10 cellular contexts compared by ENCODE assay signal in the genomic region with DNA sequence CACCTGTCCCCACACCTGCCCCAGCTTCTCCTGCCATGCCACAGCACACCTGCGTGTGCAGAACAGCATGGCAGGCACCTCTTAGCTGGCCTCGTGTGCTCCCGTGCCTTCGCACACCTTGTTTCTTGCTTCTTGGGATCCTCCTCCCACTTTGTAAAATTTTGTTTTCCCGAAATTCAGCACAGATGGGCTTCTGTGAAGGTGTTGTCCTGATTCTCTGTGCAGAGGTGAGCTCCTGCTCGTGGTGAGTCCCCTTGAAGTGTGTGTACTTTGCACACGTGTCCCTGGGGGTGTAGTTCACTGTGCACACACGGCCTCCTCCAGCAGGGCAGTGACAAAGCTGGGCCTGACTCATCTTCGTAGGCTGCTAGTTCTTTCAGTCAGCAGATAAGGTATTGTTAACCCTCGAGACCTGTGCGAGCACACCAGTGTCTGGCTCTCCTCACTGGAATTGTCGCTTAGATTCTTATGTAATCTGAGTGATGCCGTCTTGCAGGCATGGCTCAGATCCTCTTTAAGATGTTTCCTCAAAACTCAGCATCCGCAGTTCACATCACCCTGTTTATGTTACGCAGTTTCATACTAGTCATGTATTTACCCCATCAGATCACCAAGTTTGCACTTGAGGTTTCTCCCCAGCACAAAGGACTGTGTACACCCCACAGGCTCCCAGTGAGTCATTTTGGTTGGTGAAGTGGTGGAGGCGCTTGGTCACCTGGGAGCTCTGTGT.
DNase-seq lines count a peak whose midpoint lies in the region; ATAC-seq and TF ChIP-seq lines count a peak whose summit lies in the region.
"Had no signal": no experiment of that assay in that cellular context is flagged by ENCODE, and none has a peak within 500 bp of the region (broad histone marks: within the 10 kb centered on the region; RNA-seq: fewer than 3 reads in every experiment).

No MANE protein-coding gene starts in this region.

- intact Hi-C loops in left colon (cut with DNase I, micrococcal nuclease), result no loop called here

- peaks cover 34 to 88% (median 52%) of the 10 kb centered on the region in 4 donors for H3K4me1 Mint-ChIP-seq in CD4-positive, CD25-positive, alpha-beta regulatory T cell
- peaks cover 62% of the 10 kb centered on the region for H3K4me1 Mint-ChIP-seq in GM23338
- H3K4me1 Mint-ChIP-seq in WTC11, result peaks cover 48% of the 10 kb centered on the region

- H3K9me3 ChIP-seq in CD4-positive, CD25-positive, alpha-beta regulatory T cell (ENCODE audit: control insufficient read depth in 2 of 2, low read length in 2 of 2), result no peaks in the 10 kb centered on the region

- H3K27ac ChIP-seq in CD4-positive, CD25-positive, alpha-beta regulatory T cell (ENCODE audit: insufficient read depth, low read length, poor library complexity, severe bottlenecking), result no peak overlapping the region
- H3K27ac ChIP-seq in GM23338 (ENCODE audit: low read depth), result no peak overlapping the region

- no peaks in the 10 kb centered on the region for H3K27me3 Mint-ChIP-seq in CD4-positive, CD25-positive, alpha-beta regulatory T cell
- H3K27me3 Mint-ChIP-seq in GM23338 (ENCODE audit: insufficient read depth, low read depth, poor library complexity) (peaks cover 6% of the 10 kb centered on the region), WTC11 (ENCODE audit: low read depth) (no peaks in the 10 kb centered on the region)

- peaks cover 100% of the 10 kb centered on the region for H3K79me2 ChIP-seq in GM23338 (replicated peaks; ENCODE audit: insufficient read depth)

- H3K4me2 ChIP-seq in GM23338, result no peak overlapping the region

- H3K9me3 Mint-ChIP-seq in CD4-positive, CD25-positive, alpha-beta regulatory T cell, result peaks cover 0 to 1% (median 0%) of the 10 kb centered on the region in 7 donors
- H3K9me3 Mint-ChIP-seq in GM23338, result no peaks in the 10 kb centered on the region
- H3K9me3 Mint-ChIP-seq in WTC11, result no peaks in the 10 kb centered on the region

- H3K36me3 Mint-ChIP-seq in CD4-positive, CD25-positive, alpha-beta regulatory T cell, result peaks cover 27% of the 10 kb centered on the region
- H3K36me3 Mint-ChIP-seq in GM23338 (ENCODE audit: low read depth) (peaks cover 3% of the 10 kb centered on the region; the same call in 2 of the 3 replicates), WTC11 (no peaks in the 10 kb centered on the region)

- no peaks in the 10 kb centered on the region for H3K27me3 ChIP-seq in CD4-positive, CD25-positive, alpha-beta regulatory T cell (ENCODE audit: control insufficient read depth, insufficient read depth, low read length)
- H3K27me3 ChIP-seq in GM23338 (ENCODE audit: insufficient read depth), result no peaks in the 10 kb centered on the region

- no peaks in the 10 kb centered on the region for H3K36me3 ChIP-seq in CD4-positive, CD25-positive, alpha-beta regulatory T cell (ENCODE audit: control insufficient read depth, insufficient read depth, low read length)
- H3K36me3 ChIP-seq in GM23338 (ENCODE audit: insufficient read depth), result no peaks in the 10 kb centered on the region; the same call in 1 of the 2 replicates

- no peak for ATAC-seq in CD4-positive, CD25-positive, alpha-beta regulatory T cell (ENCODE audit: low read depth in 2 of 2)
- ATAC-seq in GM23338 (no peak; the same call in 2 of the 3 replicates), WTC11 (0 out of 2 replicates have a peak, but pooled peaks have one; percentile 16), left colon (peak; percentile 57)

- 0 out of 2 replicates have a peak, but pooled peaks cover 3% of the 10 kb centered on the region for H3F3A ChIP-seq in GM23338 (replicated peaks; ENCODE audit: low read depth)

- H3K4me3 ChIP-seq in CD4-positive, CD25-positive, alpha-beta regulatory T cell (ENCODE audit: low read depth, low read length), result no peak overlapping the region
- no peak overlapping the region for H3K4me3 ChIP-seq in GM23338

- TF ChIP-seq CTCF in GM23338 (conservative IDR thresholded peaks at IDR 0.05; ENCODE audit: low read depth in 2 of 2), result no peak
- TF ChIP-seq CTCF in WTC11 (IDR thresholded peaks at IDR 0.05), result no peak
- no peak for TF ChIP-seq CTCF in GM20000 (IDR thresholded peaks at IDR 0.05; ENCODE audit: extremely low read depth, missing control alignments)

- peak in 1 of 3 donors; percentile 14 for DNase-seq in CD4-positive, CD25-positive, alpha-beta regulatory T cell
- no peak for DNase-seq in GM23338 (ENCODE audit: low spot score)
- DNase-seq in WTC11 (ENCODE audit: low spot score), result no peak
- no peak for DNase-seq in left colon
- no peak for DNase-seq in GM20000 (ENCODE audit: low spot score)
- DNase-seq in KG1 (lab: John Stamatoyannopoulos, UW), result no peak
- no peak for DNase-seq in NOMO-1 treated with DMSO at 0.1 percent for 48 hours (lab: John Stamatoyannopoulos, UW; ENCODE audit: unreplicated experiment)
- DNase-seq in iPS-NIHi7 (ENCODE audit: extremely low spot score), result no peak
- DNase-seq: left cardiac atrium, NCI-H446 treated with DMSO at 0.1 percent for 48 hours had no signal

- CTCF ChIA-PET in WTC11 (lab: Charles Lee), result interaction anchor here (0.6 to 3.3 kb wide), 3 partner anchors 10 to 258 kb away, joined by 3 to 19 read pairs (median 6); no protein-coding TSS in a partner anchor

- H3K4me1 ChIP-seq in CD4-positive, CD25-positive, alpha-beta regulatory T cell (ENCODE audit: control insufficient read depth, insufficient read depth, low read length, poor library complexity, severe bottlenecking), result no peaks in the 10 kb centered on the region
- H3K4me1 ChIP-seq in GM23338 (ENCODE audit: insufficient read depth), result peaks cover 15% of the 10 kb centered on the region

- no peak overlapping the region for H2AFZ ChIP-seq in GM23338

- POLR2A ChIA-PET in WTC11 (lab: Charles Lee), result no interaction called here

- H4K20me1 ChIP-seq in GM23338 (replicated peaks; ENCODE audit: insufficient read depth), result peaks cover 92% of the 10 kb centered on the region

- H3K9me2 ChIP-seq in GM23338 (ENCODE audit: insufficient read depth), result no peaks in the 10 kb centered on the region

- H3K27ac Mint-ChIP-seq in CD4-positive, CD25-positive, alpha-beta regulatory T cell, result peak overlapping the region in 2 of 3 donors; percentile 17 to 72
- H3K27ac Mint-ChIP-seq in GM23338, result peak overlapping the region; percentile 11; the same call in 1 of the 2 replicates
- peak overlapping the region; percentile 7; the same call in 1 of the 2 replicates for H3K27ac Mint-ChIP-seq in WTC11

- no peak overlapping the region for H3K4me3 Mint-ChIP-seq in CD4-positive, CD25-positive, alpha-beta regulatory T cell
- no peak overlapping the region for H3K4me3 Mint-ChIP-seq in GM23338
- no peak overlapping the region for H3K4me3 Mint-ChIP-seq in WTC11

TF ChIP-seq in GM23338, 12 proteins besides CTCF, POLR2A, EP300 and RAD21 (continues in another document):
- TF ChIP-seq EZH2phosphoT487 (IDR thresholded peaks at IDR 0.05; ENCODE audit: unreplicated experiment) (no peak), ZNF114 (CRISPR knock-in tag; IDR thresholded peaks at IDR 0.05) (no peak)
- TF ChIP-seq, protein P1, sequence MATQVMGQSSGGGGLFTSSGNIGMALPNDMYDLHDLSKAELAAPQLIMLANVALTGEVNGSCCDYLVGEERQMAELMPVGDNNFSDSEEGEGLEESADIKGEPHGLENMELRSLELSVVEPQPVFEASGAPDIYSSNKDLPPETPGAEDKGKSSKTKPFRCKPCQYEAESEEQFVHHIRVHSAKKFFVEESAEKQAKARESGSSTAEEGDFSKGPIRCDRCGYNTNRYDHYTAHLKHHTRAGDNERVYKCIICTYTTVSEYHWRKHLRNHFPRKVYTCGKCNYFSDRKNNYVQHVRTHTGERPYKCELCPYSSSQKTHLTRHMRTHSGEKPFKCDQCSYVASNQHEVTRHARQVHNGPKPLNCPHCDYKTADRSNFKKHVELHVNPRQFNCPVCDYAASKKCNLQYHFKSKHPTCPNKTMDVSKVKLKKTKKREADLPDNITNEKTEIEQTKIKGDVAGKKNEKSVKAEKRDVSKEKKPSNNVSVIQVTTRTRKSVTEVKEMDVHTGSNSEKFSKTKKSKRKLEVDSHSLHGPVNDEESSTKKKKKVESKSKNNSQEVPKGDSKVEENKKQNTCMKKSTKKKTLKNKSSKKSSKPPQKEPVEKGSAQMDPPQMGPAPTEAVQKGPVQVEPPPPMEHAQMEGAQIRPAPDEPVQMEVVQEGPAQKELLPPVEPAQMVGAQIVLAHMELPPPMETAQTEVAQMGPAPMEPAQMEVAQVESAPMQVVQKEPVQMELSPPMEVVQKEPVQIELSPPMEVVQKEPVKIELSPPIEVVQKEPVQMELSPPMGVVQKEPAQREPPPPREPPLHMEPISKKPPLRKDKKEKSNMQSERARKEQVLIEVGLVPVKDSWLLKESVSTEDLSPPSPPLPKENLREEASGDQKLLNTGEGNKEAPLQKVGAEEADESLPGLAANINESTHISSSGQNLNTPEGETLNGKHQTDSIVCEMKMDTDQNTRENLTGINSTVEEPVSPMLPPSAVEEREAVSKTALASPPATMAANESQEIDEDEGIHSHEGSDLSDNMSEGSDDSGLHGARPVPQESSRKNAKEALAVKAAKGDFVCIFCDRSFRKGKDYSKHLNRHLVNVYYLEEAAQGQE (IDR thresholded peaks at IDR 0.05; ENCODE audit: unreplicated experiment), result no peak

TF ChIP-seq in WTC11, 78 proteins besides CTCF, POLR2A, EP300 and RAD21 (continues in another document):
- TF ChIP-seq EMX1 (CRISPR knock-in tag; IDR thresholded peaks at IDR 0.05), result no peak
- TF ChIP-seq HMGA2 (CRISPR knock-in tag; IDR thresholded peaks at IDR 0.05), result no peak
- TF ChIP-seq, protein P2, sequence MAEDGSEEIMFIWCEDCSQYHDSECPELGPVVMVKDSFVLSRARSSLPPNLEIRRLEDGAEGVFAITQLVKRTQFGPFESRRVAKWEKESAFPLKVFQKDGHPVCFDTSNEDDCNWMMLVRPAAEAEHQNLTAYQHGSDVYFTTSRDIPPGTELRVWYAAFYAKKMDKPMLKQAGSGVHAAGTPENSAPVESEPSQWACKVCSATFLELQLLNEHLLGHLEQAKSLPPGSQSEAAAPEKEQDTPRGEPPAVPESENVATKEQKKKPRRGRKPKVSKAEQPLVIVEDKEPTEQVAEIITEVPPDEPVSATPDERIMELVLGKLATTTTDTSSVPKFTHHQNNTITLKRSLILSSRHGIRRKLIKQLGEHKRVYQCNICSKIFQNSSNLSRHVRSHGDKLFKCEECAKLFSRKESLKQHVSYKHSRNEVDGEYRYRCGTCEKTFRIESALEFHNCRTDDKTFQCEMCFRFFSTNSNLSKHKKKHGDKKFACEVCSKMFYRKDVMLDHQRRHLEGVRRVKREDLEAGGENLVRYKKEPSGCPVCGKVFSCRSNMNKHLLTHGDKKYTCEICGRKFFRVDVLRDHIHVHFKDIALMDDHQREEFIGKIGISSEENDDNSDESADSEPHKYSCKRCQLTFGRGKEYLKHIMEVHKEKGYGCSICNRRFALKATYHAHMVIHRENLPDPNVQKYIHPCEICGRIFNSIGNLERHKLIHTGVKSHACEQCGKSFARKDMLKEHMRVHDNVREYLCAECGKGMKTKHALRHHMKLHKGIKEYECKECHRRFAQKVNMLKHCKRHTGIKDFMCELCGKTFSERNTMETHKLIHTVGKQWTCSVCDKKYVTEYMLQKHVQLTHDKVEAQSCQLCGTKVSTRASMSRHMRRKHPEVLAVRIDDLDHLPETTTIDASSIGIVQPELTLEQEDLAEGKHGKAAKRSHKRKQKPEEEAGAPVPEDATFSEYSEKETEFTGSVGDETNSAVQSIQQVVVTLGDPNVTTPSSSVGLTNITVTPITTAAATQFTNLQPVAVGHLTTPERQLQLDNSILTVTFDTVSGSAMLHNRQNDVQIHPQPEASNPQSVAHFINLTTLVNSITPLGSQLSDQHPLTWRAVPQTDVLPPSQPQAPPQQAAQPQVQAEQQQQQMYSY (CRISPR knock-in tag; IDR thresholded peaks at IDR 0.05), result no peak

Comparison
In these comparisons a context has a peak if more than half of its experiments do, and no peak if none do; other contexts are left out.
1. ATAC-seq: peak in WTC11 (single experiment) and left colon (single experiment); none in CD4-positive, CD25-positive, alpha-beta regulatory T cell (0 of 2) and GM23338 (single experiment).
2. Peak in every context shown above with its lines, with median percentiles within 50 percentile points of each other: H3K27ac Mint-ChIP-seq.